In the genomic region with DNA sequence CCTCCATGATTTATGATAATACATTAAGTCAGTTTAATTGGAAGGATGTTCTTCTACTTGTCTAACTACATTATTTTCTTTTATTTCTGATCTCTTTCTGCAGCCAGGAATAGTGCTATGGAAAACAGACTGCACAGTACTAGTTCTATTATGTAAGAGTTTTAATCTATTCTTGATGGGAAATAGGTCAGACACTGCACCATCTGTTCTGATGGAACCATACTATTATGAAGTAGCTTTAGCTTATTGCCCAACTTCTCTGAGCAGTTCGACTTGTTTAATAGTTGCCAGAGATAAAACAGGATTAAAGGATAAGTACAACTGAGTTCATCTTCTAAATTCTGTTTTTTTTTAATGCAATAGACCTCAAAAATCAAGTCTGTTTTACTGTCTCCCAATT, we compare ENCODE assay signal across 1 cellular context.
TF ChIP-seq lines count a peak whose summit lies in the region.

No MANE protein-coding gene starts in this region.

TF ChIP-seq in IMR-90, 13 proteins besides CTCF, POLR2A, EP300 and RAD21:
- TF ChIP-seq NFE2L2 (IDR thresholded peaks at IDR 0.05; ENCODE audit: low read depth, low read length) (no peak), MXI1 (IDR thresholded peaks at IDR 0.05; ENCODE audit: borderline replicate concordance, low read depth, low read length) (no peak), SMC3 (IDR thresholded peaks at IDR 0.05; ENCODE audit: low read depth, low read length) (no peak), RCOR1 (IDR thresholded peaks at IDR 0.05; ENCODE audit: insufficient replicate concordance, low read length) (no peak), MAZ (IDR thresholded peaks at IDR 0.05; ENCODE audit: borderline replicate concordance, low read depth, low read length) (no peak), USF2 (IDR thresholded peaks at IDR 0.05; ENCODE audit: low read depth, low read length) (no peak), FOS (IDR thresholded peaks at IDR 0.05; ENCODE audit: low read depth, low read length) (no peak), BHLHE40 (IDR thresholded peaks at IDR 0.05; ENCODE audit: low read depth, low read length) (no peak), CHD1 (IDR thresholded peaks at IDR 0.05; ENCODE audit: low read depth, low read length) (no peak)
